In the genomic region with DNA sequence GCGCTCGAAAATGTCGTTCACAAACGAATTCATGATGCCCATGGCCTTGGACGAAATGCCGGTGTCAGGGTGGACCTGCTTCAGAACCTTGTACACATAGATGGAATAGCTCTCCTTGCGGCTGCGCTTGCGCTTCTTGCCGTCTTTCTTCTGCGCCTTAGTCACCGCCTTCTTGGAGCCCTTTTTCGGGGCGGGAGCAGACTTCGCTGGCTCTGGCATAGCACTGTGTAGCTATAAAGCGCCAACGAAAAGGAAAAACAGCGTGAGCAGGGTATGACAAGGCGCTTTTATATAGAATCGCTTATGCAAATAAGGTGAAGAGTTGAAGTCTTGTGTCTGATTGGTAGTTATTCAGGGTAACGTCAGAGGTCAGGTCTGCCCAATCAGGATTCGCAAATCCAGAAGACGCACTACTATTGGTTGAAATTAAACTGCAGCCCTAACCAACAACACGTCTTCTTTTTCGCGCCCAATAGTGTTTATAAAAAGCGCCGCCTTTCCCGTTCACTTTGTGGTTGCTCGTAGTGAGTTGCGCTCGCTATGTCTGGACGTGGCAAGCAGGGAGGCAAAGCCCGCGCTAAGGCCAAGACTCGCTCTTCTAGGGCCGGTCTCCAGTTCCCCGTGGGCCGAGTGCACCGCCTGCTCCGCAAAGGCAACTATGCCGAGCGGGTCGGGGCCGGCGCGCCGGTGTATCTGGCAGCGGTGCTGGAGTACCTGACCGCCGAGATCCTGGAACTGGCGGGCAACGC, we compare ENCODE assay signal across 1 cellular context.
A peak's percentile ranks its signal among the peaks of the same experiment; 100 is the strongest.
TF ChIP-seq lines count a peak whose summit lies in the region.

No MANE protein-coding gene starts in this region.

TF ChIP-seq in HepG2, 621 proteins besides CTCF, POLR2A, EP300 and RAD21 (continued from another document and continues in another):
- TF ChIP-seq CBX1 (IDR thresholded peaks at IDR 0.05; ENCODE audit: low read depth): peak; percentile 82
- no peak for TF ChIP-seq EHMT2 (IDR thresholded peaks at IDR 0.05; ENCODE audit: borderline replicate concordance, low read depth, low read length)
- TF ChIP-seq SP5 (CRISPR knock-in tag; IDR thresholded peaks at IDR 0.05; ENCODE audit: borderline replicate concordance, low read depth): no peak
- TF ChIP-seq, protein P1, sequence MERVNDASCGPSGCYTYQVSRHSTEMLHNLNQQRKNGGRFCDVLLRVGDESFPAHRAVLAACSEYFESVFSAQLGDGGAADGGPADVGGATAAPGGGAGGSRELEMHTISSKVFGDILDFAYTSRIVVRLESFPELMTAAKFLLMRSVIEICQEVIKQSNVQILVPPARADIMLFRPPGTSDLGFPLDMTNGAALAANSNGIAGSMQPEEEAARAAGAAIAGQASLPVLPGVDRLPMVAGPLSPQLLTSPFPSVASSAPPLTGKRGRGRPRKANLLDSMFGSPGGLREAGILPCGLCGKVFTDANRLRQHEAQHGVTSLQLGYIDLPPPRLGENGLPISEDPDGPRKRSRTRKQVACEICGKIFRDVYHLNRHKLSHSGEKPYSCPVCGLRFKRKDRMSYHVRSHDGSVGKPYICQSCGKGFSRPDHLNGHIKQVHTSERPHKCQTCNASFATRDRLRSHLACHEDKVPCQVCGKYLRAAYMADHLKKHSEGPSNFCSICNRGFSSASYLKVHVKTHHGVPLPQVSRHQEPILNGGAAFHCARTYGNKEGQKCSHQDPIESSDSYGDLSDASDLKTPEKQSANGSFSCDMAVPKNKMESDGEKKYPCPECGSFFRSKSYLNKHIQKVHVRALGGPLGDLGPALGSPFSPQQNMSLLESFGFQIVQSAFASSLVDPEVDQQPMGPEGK (CRISPR knock-in tag; IDR thresholded peaks at IDR 0.05): no peak
- TF ChIP-seq, protein P2, sequence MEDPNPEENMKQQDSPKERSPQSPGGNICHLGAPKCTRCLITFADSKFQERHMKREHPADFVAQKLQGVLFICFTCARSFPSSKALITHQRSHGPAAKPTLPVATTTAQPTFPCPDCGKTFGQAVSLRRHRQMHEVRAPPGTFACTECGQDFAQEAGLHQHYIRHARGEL (CRISPR knock-in tag; IDR thresholded peaks at IDR 0.05): 0 out of 2 replicates have a peak, but pooled peaks have one; percentile 26
- no peak for TF ChIP-seq ZNF549 (CRISPR knock-in tag; IDR thresholded peaks at IDR 0.05)
- TF ChIP-seq, protein P3, sequence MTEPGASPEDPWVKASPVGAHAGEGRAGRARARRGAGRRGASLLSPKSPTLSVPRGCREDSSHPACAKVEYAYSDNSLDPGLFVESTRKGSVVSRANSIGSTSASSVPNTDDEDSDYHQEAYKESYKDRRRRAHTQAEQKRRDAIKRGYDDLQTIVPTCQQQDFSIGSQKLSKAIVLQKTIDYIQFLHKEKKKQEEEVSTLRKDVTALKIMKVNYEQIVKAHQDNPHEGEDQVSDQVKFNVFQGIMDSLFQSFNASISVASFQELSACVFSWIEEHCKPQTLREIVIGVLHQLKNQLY (CRISPR knock-in tag; IDR thresholded peaks at IDR 0.05): no peak
- TF ChIP-seq, protein P4, sequence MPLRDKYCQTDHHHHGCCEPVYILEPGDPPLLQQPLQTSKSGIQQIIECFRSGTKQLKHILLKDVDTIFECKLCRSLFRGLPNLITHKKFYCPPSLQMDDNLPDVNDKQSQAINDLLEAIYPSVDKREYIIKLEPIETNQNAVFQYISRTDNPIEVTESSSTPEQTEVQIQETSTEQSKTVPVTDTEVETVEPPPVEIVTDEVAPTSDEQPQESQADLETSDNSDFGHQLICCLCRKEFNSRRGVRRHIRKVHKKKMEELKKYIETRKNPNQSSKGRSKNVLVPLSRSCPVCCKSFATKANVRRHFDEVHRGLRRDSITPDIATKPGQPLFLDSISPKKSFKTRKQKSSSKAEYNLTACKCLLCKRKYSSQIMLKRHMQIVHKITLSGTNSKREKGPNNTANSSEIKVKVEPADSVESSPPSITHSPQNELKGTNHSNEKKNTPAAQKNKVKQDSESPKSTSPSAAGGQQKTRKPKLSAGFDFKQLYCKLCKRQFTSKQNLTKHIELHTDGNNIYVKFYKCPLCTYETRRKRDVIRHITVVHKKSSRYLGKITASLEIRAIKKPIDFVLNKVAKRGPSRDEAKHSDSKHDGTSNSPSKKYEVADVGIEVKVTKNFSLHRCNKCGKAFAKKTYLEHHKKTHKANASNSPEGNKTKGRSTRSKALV (CRISPR knock-in tag; IDR thresholded peaks at IDR 0.05): peak; percentile 31
- 0 out of 2 replicates have a peak, but pooled peaks have one; percentile 50 for TF ChIP-seq TMF1 (CRISPR knock-in tag; IDR thresholded peaks at IDR 0.05; ENCODE audit: low read depth)
- no peak for TF ChIP-seq EED (CRISPR knock-in tag; IDR thresholded peaks at IDR 0.05)
- peak; percentile 88 for TF ChIP-seq NFYB (CRISPR knock-in tag; IDR thresholded peaks at IDR 0.05)
- peak; percentile 54; the same call in 1 of the 2 replicates for TF ChIP-seq ZKSCAN1 (IDR thresholded peaks at IDR 0.05; ENCODE audit: low read length)
- TF ChIP-seq HDAC1 (CRISPR knock-in tag; IDR thresholded peaks at IDR 0.05): peak; percentile 63
- TF ChIP-seq RXRB (CRISPR knock-in tag; IDR thresholded peaks at IDR 0.05; ENCODE audit: borderline replicate concordance): no peak
- TF ChIP-seq ZSCAN21 (CRISPR knock-in tag; IDR thresholded peaks at IDR 0.05; ENCODE audit: borderline replicate concordance): no peak
- TF ChIP-seq, protein P5, sequence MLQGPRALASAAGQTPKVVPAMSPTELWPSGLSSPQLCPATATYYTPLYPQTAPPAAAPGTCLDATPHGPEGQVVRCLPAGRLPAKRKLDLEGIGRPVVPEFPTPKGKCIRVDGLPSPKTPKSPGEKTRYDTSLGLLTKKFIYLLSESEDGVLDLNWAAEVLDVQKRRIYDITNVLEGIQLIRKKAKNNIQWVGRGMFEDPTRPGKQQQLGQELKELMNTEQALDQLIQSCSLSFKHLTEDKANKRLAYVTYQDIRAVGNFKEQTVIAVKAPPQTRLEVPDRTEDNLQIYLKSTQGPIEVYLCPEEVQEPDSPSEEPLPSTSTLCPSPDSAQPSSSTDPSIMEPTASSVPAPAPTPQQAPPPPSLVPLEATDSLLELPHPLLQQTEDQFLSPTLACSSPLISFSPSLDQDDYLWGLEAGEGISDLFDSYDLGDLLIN (CRISPR knock-in tag; IDR thresholded peaks at IDR 0.05; ENCODE audit: borderline replicate concordance): peak; percentile 20; the same call in 1 of the 2 replicates
- TF ChIP-seq ZBTB42 (CRISPR knock-in tag; IDR thresholded peaks at IDR 0.05): no peak
- no peak for TF ChIP-seq JARID2 (CRISPR knock-in tag; IDR thresholded peaks at IDR 0.05; ENCODE audit: insufficient replicate concordance)
- TF ChIP-seq KDM4B (CRISPR knock-in tag; IDR thresholded peaks at IDR 0.05): no peak
- TF ChIP-seq, protein P6, sequence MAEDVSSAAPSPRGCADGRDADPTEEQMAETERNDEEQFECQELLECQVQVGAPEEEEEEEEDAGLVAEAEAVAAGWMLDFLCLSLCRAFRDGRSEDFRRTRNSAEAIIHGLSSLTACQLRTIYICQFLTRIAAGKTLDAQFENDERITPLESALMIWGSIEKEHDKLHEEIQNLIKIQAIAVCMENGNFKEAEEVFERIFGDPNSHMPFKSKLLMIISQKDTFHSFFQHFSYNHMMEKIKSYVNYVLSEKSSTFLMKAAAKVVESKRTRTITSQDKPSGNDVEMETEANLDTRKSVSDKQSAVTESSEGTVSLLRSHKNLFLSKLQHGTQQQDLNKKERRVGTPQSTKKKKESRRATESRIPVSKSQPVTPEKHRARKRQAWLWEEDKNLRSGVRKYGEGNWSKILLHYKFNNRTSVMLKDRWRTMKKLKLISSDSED (CRISPR knock-in tag; IDR thresholded peaks at IDR 0.05): no peak
- no peak for TF ChIP-seq KMT2B (CRISPR knock-in tag; IDR thresholded peaks at IDR 0.05)
- no peak for TF ChIP-seq REXO4 (CRISPR knock-in tag; IDR thresholded peaks at IDR 0.05; ENCODE audit: borderline replicate concordance)
- TF ChIP-seq ZNF30 (CRISPR knock-in tag; IDR thresholded peaks at IDR 0.05): no peak
- TF ChIP-seq, protein P7, sequence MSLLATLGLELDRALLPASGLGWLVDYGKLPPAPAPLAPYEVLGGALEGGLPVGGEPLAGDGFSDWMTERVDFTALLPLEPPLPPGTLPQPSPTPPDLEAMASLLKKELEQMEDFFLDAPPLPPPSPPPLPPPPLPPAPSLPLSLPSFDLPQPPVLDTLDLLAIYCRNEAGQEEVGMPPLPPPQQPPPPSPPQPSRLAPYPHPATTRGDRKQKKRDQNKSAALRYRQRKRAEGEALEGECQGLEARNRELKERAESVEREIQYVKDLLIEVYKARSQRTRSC (CRISPR knock-in tag; IDR thresholded peaks at IDR 0.05; ENCODE audit: low read depth): no peak
- no peak for TF ChIP-seq ZKSCAN5 (CRISPR knock-in tag; IDR thresholded peaks at IDR 0.05)
- TF ChIP-seq GTF3A (CRISPR knock-in tag; conservative IDR thresholded peaks at IDR 0.05): no peak
- no peak for TF ChIP-seq KLF9 (CRISPR knock-in tag; IDR thresholded peaks at IDR 0.05; ENCODE audit: low read depth)
- TF ChIP-seq CCAR2 (optimal IDR thresholded peaks at IDR 0.05; ENCODE audit: low read depth, low read length): no peak
- TF ChIP-seq, protein P8, sequence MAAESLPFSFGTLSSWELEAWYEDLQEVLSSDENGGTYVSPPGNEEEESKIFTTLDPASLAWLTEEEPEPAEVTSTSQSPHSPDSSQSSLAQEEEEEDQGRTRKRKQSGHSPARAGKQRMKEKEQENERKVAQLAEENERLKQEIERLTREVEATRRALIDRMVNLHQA (CRISPR knock-in tag; IDR thresholded peaks at IDR 0.05): no peak
- TF ChIP-seq, protein P9, sequence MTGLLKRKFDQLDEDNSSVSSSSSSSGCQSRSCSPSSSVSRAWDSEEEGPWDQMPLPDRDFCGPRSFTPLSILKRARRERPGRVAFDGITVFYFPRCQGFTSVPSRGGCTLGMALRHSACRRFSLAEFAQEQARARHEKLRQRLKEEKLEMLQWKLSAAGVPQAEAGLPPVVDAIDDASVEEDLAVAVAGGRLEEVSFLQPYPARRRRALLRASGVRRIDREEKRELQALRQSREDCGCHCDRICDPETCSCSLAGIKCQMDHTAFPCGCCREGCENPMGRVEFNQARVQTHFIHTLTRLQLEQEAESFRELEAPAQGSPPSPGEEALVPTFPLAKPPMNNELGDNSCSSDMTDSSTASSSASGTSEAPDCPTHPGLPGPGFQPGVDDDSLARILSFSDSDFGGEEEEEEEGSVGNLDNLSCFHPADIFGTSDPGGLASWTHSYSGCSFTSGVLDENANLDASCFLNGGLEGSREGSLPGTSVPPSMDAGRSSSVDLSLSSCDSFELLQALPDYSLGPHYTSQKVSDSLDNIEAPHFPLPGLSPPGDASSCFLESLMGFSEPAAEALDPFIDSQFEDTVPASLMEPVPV (CRISPR knock-in tag; IDR thresholded peaks at IDR 0.05): peak; percentile 68
- TF ChIP-seq AKAP8 (CRISPR knock-in tag; IDR thresholded peaks at IDR 0.05): no peak
- TF ChIP-seq, protein P10, sequence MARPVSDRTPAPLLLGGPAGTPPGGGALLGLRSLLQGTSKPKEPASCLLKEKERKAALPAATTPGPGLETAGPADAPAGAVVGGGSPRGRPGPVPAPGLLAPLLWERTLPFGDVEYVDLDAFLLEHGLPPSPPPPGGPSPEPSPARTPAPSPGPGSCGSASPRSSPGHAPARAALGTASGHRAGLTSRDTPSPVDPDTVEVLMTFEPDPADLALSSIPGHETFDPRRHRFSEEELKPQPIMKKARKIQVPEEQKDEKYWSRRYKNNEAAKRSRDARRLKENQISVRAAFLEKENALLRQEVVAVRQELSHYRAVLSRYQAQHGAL (CRISPR knock-in tag; IDR thresholded peaks at IDR 0.05; ENCODE audit: not compliant biosample characterization): no peak
- no peak for TF ChIP-seq DNMT3B (CRISPR knock-in tag; conservative IDR thresholded peaks at IDR 0.05)
- no peak for TF ChIP-seq WIZ (CRISPR knock-in tag; IDR thresholded peaks at IDR 0.05)
- TF ChIP-seq ZNF775 (CRISPR knock-in tag; IDR thresholded peaks at IDR 0.05; ENCODE audit: borderline replicate concordance): no peak
- no peak for TF ChIP-seq SIX1 (CRISPR knock-in tag; IDR thresholded peaks at IDR 0.05; ENCODE audit: borderline replicate concordance)
- no peak for TF ChIP-seq MTA1 (CRISPR knock-in tag; IDR thresholded peaks at IDR 0.05; ENCODE audit: borderline replicate concordance)
- no peak for TF ChIP-seq DPF2 (CRISPR knock-in tag; IDR thresholded peaks at IDR 0.05; ENCODE audit: borderline replicate concordance, low read depth)
- TF ChIP-seq MIER2 (CRISPR knock-in tag; IDR thresholded peaks at IDR 0.05): no peak
- TF ChIP-seq ESRRA (CRISPR knock-in tag; IDR thresholded peaks at IDR 0.05; ENCODE audit: low read depth): no peak
- no peak for TF ChIP-seq JUNB (CRISPR knock-in tag; IDR thresholded peaks at IDR 0.05; ENCODE audit: borderline replicate concordance)
- no peak for TF ChIP-seq ZNF564 (CRISPR knock-in tag; IDR thresholded peaks at IDR 0.05)
- TF ChIP-seq, protein P11, sequence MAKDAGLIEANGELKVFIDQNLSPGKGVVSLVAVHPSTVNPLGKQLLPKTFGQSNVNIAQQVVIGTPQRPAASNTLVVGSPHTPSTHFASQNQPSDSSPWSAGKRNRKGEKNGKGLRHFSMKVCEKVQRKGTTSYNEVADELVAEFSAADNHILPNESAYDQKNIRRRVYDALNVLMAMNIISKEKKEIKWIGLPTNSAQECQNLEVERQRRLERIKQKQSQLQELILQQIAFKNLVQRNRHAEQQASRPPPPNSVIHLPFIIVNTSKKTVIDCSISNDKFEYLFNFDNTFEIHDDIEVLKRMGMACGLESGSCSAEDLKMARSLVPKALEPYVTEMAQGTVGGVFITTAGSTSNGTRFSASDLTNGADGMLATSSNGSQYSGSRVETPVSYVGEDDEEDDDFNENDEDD (CRISPR knock-in tag; IDR thresholded peaks at IDR 0.05; ENCODE audit: borderline replicate concordance): peak; percentile 92
- TF ChIP-seq JUND (CRISPR knock-in tag; IDR thresholded peaks at IDR 0.05): no peak
- no peak for TF ChIP-seq ZNF678 (CRISPR knock-in tag; IDR thresholded peaks at IDR 0.05)
- TF ChIP-seq GPN1 (CRISPR knock-in tag; IDR thresholded peaks at IDR 0.05; ENCODE audit: borderline replicate concordance): no peak
- TF ChIP-seq SIN3B (IDR thresholded peaks at IDR 0.05; ENCODE audit: low read length): no peak
- no peak for TF ChIP-seq RORA (CRISPR knock-in tag; IDR thresholded peaks at IDR 0.05)
- TF ChIP-seq GABPB1 (CRISPR knock-in tag; IDR thresholded peaks at IDR 0.05): no peak
- no peak for TF ChIP-seq ZNF253 (CRISPR knock-in tag; IDR thresholded peaks at IDR 0.05; ENCODE audit: borderline replicate concordance)
- no peak; the same call in 1 of the 2 replicates for TF ChIP-seq FOXA3 (CRISPR knock-in tag; IDR thresholded peaks at IDR 0.05)
- no peak for TF ChIP-seq CHCHD3 (CRISPR knock-in tag; IDR thresholded peaks at IDR 0.05)
- TF ChIP-seq GATA4 (IDR thresholded peaks at IDR 0.05; ENCODE audit: borderline replicate concordance, low read depth): peak; percentile 28; the same call in 1 of the 2 replicates
- TF ChIP-seq ZNF547 (CRISPR knock-in tag; IDR thresholded peaks at IDR 0.05): 0 out of 2 replicates have a peak, but pooled peaks have one; percentile 36
- TF ChIP-seq SIX4 (CRISPR knock-in tag; IDR thresholded peaks at IDR 0.05): no peak
- TF ChIP-seq, protein P12, sequence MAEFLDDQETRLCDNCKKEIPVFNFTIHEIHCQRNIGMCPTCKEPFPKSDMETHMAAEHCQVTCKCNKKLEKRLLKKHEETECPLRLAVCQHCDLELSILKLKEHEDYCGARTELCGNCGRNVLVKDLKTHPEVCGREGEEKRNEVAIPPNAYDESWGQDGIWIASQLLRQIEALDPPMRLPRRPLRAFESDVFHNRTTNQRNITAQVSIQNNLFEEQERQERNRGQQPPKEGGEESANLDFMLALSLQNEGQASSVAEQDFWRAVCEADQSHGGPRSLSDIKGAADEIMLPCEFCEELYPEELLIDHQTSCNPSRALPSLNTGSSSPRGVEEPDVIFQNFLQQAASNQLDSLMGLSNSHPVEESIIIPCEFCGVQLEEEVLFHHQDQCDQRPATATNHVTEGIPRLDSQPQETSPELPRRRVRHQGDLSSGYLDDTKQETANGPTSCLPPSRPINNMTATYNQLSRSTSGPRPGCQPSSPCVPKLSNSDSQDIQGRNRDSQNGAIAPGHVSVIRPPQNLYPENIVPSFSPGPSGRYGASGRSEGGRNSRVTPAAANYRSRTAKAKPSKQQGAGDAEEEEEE (CRISPR knock-in tag; IDR thresholded peaks at IDR 0.05; ENCODE audit: borderline replicate concordance): no peak
- no peak for TF ChIP-seq ZNF296 (CRISPR knock-in tag; conservative IDR thresholded peaks at IDR 0.05)
